Comparison of ENCODE assay signal across 18 cellular contexts in the genomic region with DNA sequence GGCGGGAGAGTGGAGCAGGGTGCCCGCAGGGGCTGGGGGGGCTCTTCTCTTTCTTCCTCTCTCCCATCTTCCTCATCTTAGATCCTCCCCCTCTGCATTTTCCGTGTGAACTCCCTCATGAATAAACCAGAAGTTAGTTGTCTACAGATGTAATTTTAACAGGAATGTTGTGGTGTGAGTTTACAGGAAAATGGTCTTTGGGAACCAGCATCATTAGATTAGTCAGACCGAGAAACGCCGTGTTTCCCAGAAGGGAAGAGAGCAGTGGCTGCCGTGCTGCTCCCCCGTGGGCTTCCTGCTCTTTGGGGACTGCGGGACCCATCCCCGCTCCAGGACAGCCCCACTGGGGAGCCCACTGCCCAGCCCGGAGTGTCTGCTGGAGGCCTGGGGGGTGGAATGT. TPM values are rescaled to one million over a fixed set of nuclear protein-coding genes. Genes with fewer than 3 reads are reported as not detected.
"Had no signal": no experiment of that assay in that cellular context is flagged by ENCODE, and none has a peak within 500 bp of the region (broad histone marks: within the 10 kb centered on the region; RNA-seq: fewer than 3 reads in every experiment).

No MANE protein-coding gene starts in this region.

- H3K9me3 ChIP-seq: esophagus squamous epithelium, prostate gland, right lobe of liver, spleen, suprapubic skin had no signal

- FAIRE-seq: endothelial cell of umbilical vein had no signal

- H3K36me3 ChIP-seq: esophagus squamous epithelium, prostate gland, right lobe of liver, spleen, suprapubic skin had no signal

- H3K27ac ChIP-seq: esophagus squamous epithelium, prostate gland, right lobe of liver, spleen, suprapubic skin had no signal

- DNase-seq: activated CD4-positive, alpha-beta T cell treated with anti-CD3 and anti-CD28 coated beads, Interleukin-2, amount 50 U/mL, for 1 hour; activated CD8-positive, alpha-beta memory T cell treated with anti-CD3 and anti-CD28 coated beads for 24 hours; activated naive CD8-positive, alpha-beta T cell treated with anti-CD3 and anti-CD28 coated beads for 36 hours; cortex of kidney; effector CD4-positive, alpha-beta T cell; esophagus squamous epithelium; hypothalamus; mesenchymal stem cell; occipital lobe; spleen had no signal

- H3K4me1 ChIP-seq: esophagus squamous epithelium, prostate gland, right lobe of liver, spleen, suprapubic skin had no signal

- H3K27me3 ChIP-seq: right lobe of liver had no signal

- H3K4me3 ChIP-seq: esophagus squamous epithelium, prostate gland, right lobe of liver, spleen, suprapubic skin had no signal

- ATAC-seq: activated CD4-positive, CD25-positive, alpha-beta regulatory T cell treated with anti-CD3 and anti-CD28 coated beads, Interleukin-2, amount 50 U/mL, for 24 hours; left ventricle myocardium superior; right lobe of liver had no signal

RNA-seq across cellular contexts. Expression of gene MYT1, which starts 3.4 kb away (rescaled TPM):
- total RNA-seq: endothelial cell of umbilical vein; esophagus squamous epithelium; kidney epithelial cell; natural killer cell treated with Interleukin-12 subunit alpha and Interleukin-12 subunit beta and Interleukin-15 and Interleukin-18, amount 100 ng/mL, for 72 hours had no signal
